ENCODE assay signal across 21 cellular contexts in genomic region chr12:88044035-88044434, GRCh38. TPM values are rescaled to one million over a fixed set of nuclear protein-coding genes. Genes with fewer than 3 reads are reported as not detected.
DNase-seq lines count a peak whose midpoint lies in the region; ATAC-seq, FAIRE-seq and TF ChIP-seq lines count a peak whose summit lies in the region.
"Had no signal": no experiment of that assay in that cellular context is flagged by ENCODE, and none has a peak within 500 bp of the region (broad histone marks: within the 10 kb centered on the region; RNA-seq: fewer than 3 reads in every experiment).

No MANE protein-coding gene starts in this region.

- H3K4me1 Mint-ChIP-seq in astrocyte (ENCODE audit: low read depth, unreplicated experiment) (no peaks in the 10 kb centered on the region), chondrocyte (ENCODE audit: low read depth) (peaks cover 17% of the 10 kb centered on the region)

- H3K27me3 Mint-ChIP-seq in astrocyte (ENCODE audit: low read depth, unreplicated experiment) (no peaks in the 10 kb centered on the region), chondrocyte (ENCODE audit: low read depth) (no peaks in the 10 kb centered on the region)

- DNase-seq in HepG2 (ENCODE audit: low spot score) (no peak), astrocyte (ENCODE audit: low read depth) (no peak), right lobe of liver (peak in 2 of 3 donors; percentile 49 to 52), NCI-H1436 treated with DMSO at 0.1 percent for 48 hours (lab: John Stamatoyannopoulos, UW) (no peak), chondrocyte (ENCODE audit: low spot score) (no peak), NCI-H2171 treated with DMSO at 0.1 percent for 48 hours (lab: John Stamatoyannopoulos, UW) (no peak)
- DNase-seq: C1 segment of cervical spinal cord; Caco-2; CD8-positive, alpha-beta T cell; DMS153; DMS79; EL; GDM1; H9 had no signal

- ATAC-seq in HepG2, result no peak
- ATAC-seq in right lobe of liver, result peak; percentile 85 to 97 (median 94)
- ATAC-seq: CD8-positive, alpha-beta T cell; GM12878; GM23338; HCT116 had no signal

- H2AFZ ChIP-seq in HepG2 (ENCODE audit: low read length), result no peak overlapping the region
- no peak overlapping the region for H2AFZ ChIP-seq in astrocyte (ENCODE audit: low read depth, low read length)
- H2AFZ ChIP-seq: GM23338 had no signal

- TF ChIP-seq POLR2A in HepG2 (IDR thresholded peaks at IDR 0.05; ENCODE audit: insufficient read depth in 1 of 2, low read depth in 2 of 2, low read length in 2 of 2) (no peak), right lobe of liver (IDR thresholded peaks at IDR 0.05) (no peak)

- H3K9ac ChIP-seq in liver (ENCODE audit: low read depth in 1 of 2, low read length in 2 of 2) (no peak overlapping the region), HepG2 (ENCODE audit: insufficient read depth, low read depth, low read length) (no peak overlapping the region), astrocyte (ENCODE audit: low read length) (no peak overlapping the region)

- no peak for FAIRE-seq in HepG2 (lab: Jason Lieb, UNC)
- FAIRE-seq in astrocyte (lab: Jason Lieb, UNC), result peak; percentile 9
- FAIRE-seq: GM12878 had no signal

- H3K4me3 Mint-ChIP-seq in astrocyte (ENCODE audit: unreplicated experiment), result no peak overlapping the region
- no peak overlapping the region for H3K4me3 Mint-ChIP-seq in chondrocyte (ENCODE audit: unreplicated experiment)
- H3K4me3 Mint-ChIP-seq: CD8-positive, alpha-beta T cell; GM23338; H9 had no signal

- H3K4me2 ChIP-seq in HepG2 (ENCODE audit: low read depth, low read length) (no peak overlapping the region), astrocyte (ENCODE audit: low read length) (no peak overlapping the region)
- H3K4me2 ChIP-seq: GM23338 had no signal

- H3K27ac ChIP-seq in liver (ENCODE audit: low read depth in 1 of 2, low read length in 2 of 2), result no peak overlapping the region
- H3K27ac ChIP-seq in HepG2 (ENCODE audit: extremely low read length, insufficient read depth, low read length), result no peak overlapping the region
- H3K27ac ChIP-seq in astrocyte (ENCODE audit: low read depth, low read length), result no peak overlapping the region
- peak overlapping the region in 1 of 3 donors; percentile 15 for H3K27ac ChIP-seq in right lobe of liver

- intact Hi-C loops in HepG2 (cut with micrococcal nuclease; ENCODE audit: unreplicated experiment) (no loop called here), right lobe of liver (cut with DNase I) (no loop called here)

- H4K20me1 ChIP-seq in HepG2 (ENCODE audit: insufficient read depth, low read length), result no peaks in the 10 kb centered on the region
- H4K20me1 ChIP-seq in astrocyte (ENCODE audit: insufficient read depth, low read length), result peaks cover 6% of the 10 kb centered on the region

- peaks cover 4% of the 10 kb centered on the region for H3K79me2 ChIP-seq in HepG2 (ENCODE audit: insufficient read depth, low read length)
- peaks cover 35% of the 10 kb centered on the region for H3K79me2 ChIP-seq in astrocyte (ENCODE audit: insufficient read depth, low read length)

- no peak overlapping the region for H3K4me3 ChIP-seq in liver (ENCODE audit: low read depth in 1 of 3, low read length in 3 of 3)
- H3K4me3 ChIP-seq in HepG2 (replicated peaks in 1 of 3; ENCODE audit: insufficient read depth in 1 of 3, low read depth in 2 of 3, low read length in 3 of 3), result no peak overlapping the region
- H3K4me3 ChIP-seq in astrocyte (ENCODE audit: insufficient read depth, low read depth, low read length), result no peak overlapping the region
- H3K4me3 ChIP-seq in right lobe of liver, result no peak overlapping the region
- H3K4me3 ChIP-seq: GM12878, GM23338 had no signal

- TF ChIP-seq CTCF in liver (IDR thresholded peaks at IDR 0.05; ENCODE audit: low read depth, low read length, missing input control), result no peak
- no peak for TF ChIP-seq CTCF in HepG2 (CRISPR knock-in tag; IDR thresholded peaks at IDR 0.05)
- TF ChIP-seq CTCF in astrocyte (IDR thresholded peaks at IDR 0.05; ENCODE audit: insufficient read depth, low read depth, low read length), result no peak
- TF ChIP-seq CTCF in right lobe of liver (IDR thresholded peaks at IDR 0.05), result no peak
- TF ChIP-seq CTCF in chondrocyte (IDR thresholded peaks at IDR 0.05), result no peak

- no peak for TF ChIP-seq EP300 in HepG2 (IDR thresholded peaks at IDR 0.05; ENCODE audit: low read depth in 2 of 2, low read length in 2 of 2)
- TF ChIP-seq EP300 in HepG2 (CRISPR knock-in tag; IDR thresholded peaks at IDR 0.05; ENCODE audit: borderline replicate concordance), result no peak

- H3K9me3 Mint-ChIP-seq in astrocyte (ENCODE audit: unreplicated experiment) (no peaks in the 10 kb centered on the region), chondrocyte (ENCODE audit: low read depth) (no peaks in the 10 kb centered on the region)
- H3K9me3 Mint-ChIP-seq: CD8-positive, alpha-beta T cell; GM23338; H9 had no signal

- H3K36me3 ChIP-seq in liver (ENCODE audit: control insufficient read depth in 4 of 4, insufficient read depth in 3 of 4, low read depth in 1 of 4, low read length in 3 of 4) (peaks cover 2 to 32% (median 27%) of the 10 kb centered on the region in 4 donors), HepG2 (replicated peaks in 1 of 2; ENCODE audit: control insufficient read depth in 1 of 2, insufficient read depth in 2 of 2, low read length in 2 of 2) (peaks cover 6 to 51% of the 10 kb centered on the region in 2 experiments; a peak in 4 of 5 replicates), astrocyte (ENCODE audit: insufficient read depth, low read length) (peaks cover 43% of the 10 kb centered on the region), right lobe of liver (peaks cover 0 to 46% (median 13%) of the 10 kb centered on the region in 4 donors)

- H3K36me3 Mint-ChIP-seq in astrocyte (ENCODE audit: low read depth, unreplicated experiment) (peaks cover 16% of the 10 kb centered on the region), chondrocyte (ENCODE audit: low read depth) (peaks cover 36% of the 10 kb centered on the region)

- WGBS in liver, result 59% methylated on average over 5 of the region's 5 CpGs
- WGBS in HepG2 (ENCODE audit: low lambda C conversion rate), result 94% methylated on average over 5 of the region's 5 CpGs
- WGBS in right lobe of liver (ENCODE audit: insufficient coverage, low coverage, low lambda C conversion rate, missing lambda C conversion rate), result 55% methylated on average over 3 of the region's 5 CpGs

- CTCF ChIA-PET in HepG2 (lab: Yijun Ruan, JAX; ENCODE audit: low intra/inter-chr PET ratio, low total read pairs), result no interaction called here

- H3K27ac Mint-ChIP-seq in astrocyte (ENCODE audit: unreplicated experiment) (no peak overlapping the region), chondrocyte (ENCODE audit: unreplicated experiment) (no peak overlapping the region)
- H3K27ac Mint-ChIP-seq: GM23338, H9 had no signal

- H3K27me3 ChIP-seq in liver (ENCODE audit: control insufficient read depth in 4 of 4, insufficient read depth in 4 of 4, low read length in 3 of 4), result no peaks in the 10 kb centered on the region
- H3K27me3 ChIP-seq in HepG2 (ENCODE audit: control insufficient read depth in 1 of 2, insufficient read depth in 2 of 2, low read length in 2 of 2), result no peaks in the 10 kb centered on the region
- H3K27me3 ChIP-seq in astrocyte (ENCODE audit: insufficient read depth, low read length), result no peaks in the 10 kb centered on the region
- H3K27me3 ChIP-seq in right lobe of liver, result no peaks in the 10 kb centered on the region

- POLR2A ChIA-PET in HepG2 (lab: Yijun Ruan, JAX), result no interaction called here

- BruUV-seq in HepG2 (replicated peaks; lab: Mats Ljungman, UMichigan), result no TSS peak

- H3K4me1 ChIP-seq in liver (ENCODE audit: control insufficient read depth in 4 of 4, insufficient read depth in 4 of 4, low read length in 3 of 4), result peaks cover 0 to 4% (median 3%) of the 10 kb centered on the region in 4 donors
- peaks cover 8% of the 10 kb centered on the region; the same call in 1 of the 2 replicates for H3K4me1 ChIP-seq in HepG2 (ENCODE audit: insufficient read depth, low read length)
- no peaks in the 10 kb centered on the region for H3K4me1 ChIP-seq in astrocyte (ENCODE audit: insufficient read depth, low read length)
- no peaks in the 10 kb centered on the region for H3K4me1 ChIP-seq in right lobe of liver
- H3K4me1 ChIP-seq: Caco-2 had no signal

- in situ Hi-C loops in HepG2 (cut with HindIII; ENCODE audit: extremely low pct_ligation_motif_present, low pct_unique_long_range_greater_than_20kb), result no loop called here

- TF ChIP-seq RAD21 in liver (IDR thresholded peaks at IDR 0.05) (no peak), HepG2 (CRISPR knock-in tag; IDR thresholded peaks at IDR 0.05) (no peak)

- H3K9me3 ChIP-seq in liver (ENCODE audit: control insufficient read depth in 4 of 4, low read length in 3 of 4) (no peaks in the 10 kb centered on the region), HepG2 (ENCODE audit: low read length) (no peaks in the 10 kb centered on the region), astrocyte (ENCODE audit: insufficient read depth, low read depth, low read length) (no peaks in the 10 kb centered on the region), right lobe of liver (no peaks in the 10 kb centered on the region)
- H3K9me3 ChIP-seq: Caco-2 had no signal

RNA-seq across cellular contexts. Expression of gene C12orf50, which starts 14.8 kb away (rescaled TPM):
- total RNA-seq in liver (under 1 TPM in 1 of 2 donors, not detected in 1; 0.08 TPM), HepG2 (2016; rRNA removed; fragmentation: Illumina TruSeq; extraction: Trizol) (not detected in 2 replicates), astrocyte (not detected in 2 replicates), right lobe of liver (not detected), chondrocyte (0.31 TPM in 1 of 3 replicates, not detected in the others)
- polyA plus RNA-seq in liver (not detected), HepG2 (2011; rRNA removed) (0.13 TPM in 1 of 2 replicates, not detected in the other)
- total RNA-seq in HepG2 (2016; cell fraction: cytosol; rRNA removed; fragmentation: Illumina TruSeq; extraction: Trizol; ENCODE audit: low read depth), result not detected in 2 replicates
- total RNA-seq in HepG2 (2016; cell fraction: insoluble cytoplasmic fraction; rRNA removed; fragmentation: Illumina TruSeq; extraction: Trizol), result 0.06 TPM in 1 of 2 replicates, not detected in the other
- total RNA-seq in HepG2 (2016; cell fraction: membrane; rRNA removed; fragmentation: Illumina TruSeq; extraction: Trizol), result not detected in 2 replicates
- not detected in 2 replicates for total RNA-seq in HepG2 (2016; cell fraction: nucleus; rRNA removed; fragmentation: Illumina TruSeq; extraction: Trizol)
- polyA plus RNA-seq in HepG2 (2011; cell fraction: cytosol; rRNA removed), result not detected in 2 replicates
- polyA plus RNA-seq in HepG2 (2011; cell fraction: nucleus; rRNA removed), result not detected in 2 replicates
- not detected in 2 replicates for polyA plus RNA-seq in HepG2 (2012)
- polyA plus RNA-seq in HepG2 (2016; cell fraction: cytosol; fragmentation: Illumina TruSeq; extraction: Trizol; ENCODE audit: low read depth), result not detected in 2 replicates
- polyA plus RNA-seq in HepG2 (2016; cell fraction: insoluble cytoplasmic fraction; fragmentation: Illumina TruSeq; extraction: Trizol; ENCODE audit: low read depth), result not detected in 2 replicates
- not detected in 2 replicates for polyA plus RNA-seq in HepG2 (2016; cell fraction: membrane; fragmentation: Illumina TruSeq; extraction: Trizol; ENCODE audit: low read depth)
- polyA plus RNA-seq in HepG2 (2016; cell fraction: nucleus; fragmentation: Illumina TruSeq; extraction: Trizol; ENCODE audit: insufficient read depth, low read depth), result not detected in 2 replicates
- not detected in 2 replicates for polyA minus RNA-seq in HepG2 (2011; rRNA and poly(A)+ RNA removed; ENCODE audit: low replicate concordance)
- polyA minus RNA-seq in HepG2 (2011; cell fraction: cytosol; rRNA and poly(A)+ RNA removed), result not detected in 2 replicates
- polyA minus RNA-seq in HepG2 (2011; cell fraction: nucleus; rRNA and poly(A)+ RNA removed), result not detected in 2 replicates
- total RNA-seq: A172, Caco-2, H4 had no signal
- polyA plus RNA-seq: BJ, GM23338 had no signal

Comparison
In these comparisons a context has a peak if more than half of its experiments do, and no peak if none do; other contexts are left out.
1. DNase-seq: peak in right lobe of liver (2 of 3); none in HepG2 (single experiment), astrocyte (single experiment), NCI-H1436 treated with DMSO at 0.1 percent for 48 hours (single experiment), chondrocyte (single experiment) and NCI-H2171 treated with DMSO at 0.1 percent for 48 hours (single experiment).